In genomic region chr11:134579709-134580634, GRCh38 we compare ENCODE assay signal across 15 cellular contexts.
DNase-seq lines count a peak whose midpoint lies in the region; ATAC-seq and TF ChIP-seq lines count a peak whose summit lies in the region.
"Had no signal": no experiment of that assay in that cellular context is flagged by ENCODE, and none has a peak within 500 bp of the region (broad histone marks: within the 10 kb centered on the region; RNA-seq: fewer than 3 reads in every experiment).

No MANE protein-coding gene starts in this region.

- H3K27ac Mint-ChIP-seq in GM23338 (no peak overlapping the region), neural progenitor cell (peak overlapping the region; percentile 25)
- H3K27ac Mint-ChIP-seq in activated naive CD4-positive, alpha-beta T cell treated with anti-CD3 and anti-CD28 coated beads, Interleukin-2, amount 10 ng/mL, durations not matched to agents 7 days and 5 days: no peak overlapping the region
- no peak overlapping the region for H3K27ac Mint-ChIP-seq in activated naive CD4-positive, alpha-beta T cell treated with anti-CD3 and anti-CD28 coated beads, Interleukin-2, amount 50 U/mL, for 72 hours

- H3K27me3 ChIP-seq in GM23338 (ENCODE audit: insufficient read depth): no peaks in the 10 kb centered on the region
- no peaks in the 10 kb centered on the region for H3K27me3 ChIP-seq in Peyer's patch
- H3K27me3 ChIP-seq in neural progenitor cell: no peaks in the 10 kb centered on the region
- H3K27me3 ChIP-seq: BLaER1 had no signal

- H3K9me3 ChIP-seq in Peyer's patch: no peaks in the 10 kb centered on the region
- no peaks in the 10 kb centered on the region for H3K9me3 ChIP-seq in neural progenitor cell (ENCODE audit: low read depth)
- H3K9me3 ChIP-seq: BLaER1, heart left ventricle had no signal

- TF ChIP-seq POLR2A in Peyer's patch (IDR thresholded peaks at IDR 0.05): no peak

- H3K36me3 ChIP-seq in GM23338 (ENCODE audit: insufficient read depth) (no peaks in the 10 kb centered on the region), Peyer's patch (no peaks in the 10 kb centered on the region), neural progenitor cell (no peaks in the 10 kb centered on the region)
- H3K36me3 ChIP-seq: BLaER1, heart left ventricle had no signal

- no peaks in the 10 kb centered on the region for H3K79me2 ChIP-seq in GM23338 (replicated peaks; ENCODE audit: insufficient read depth)
- H3K79me2 ChIP-seq in neural progenitor cell (ENCODE audit: low read depth): no peaks in the 10 kb centered on the region

- H4K20me1 ChIP-seq in GM23338 (replicated peaks; ENCODE audit: insufficient read depth) (no peaks in the 10 kb centered on the region), neural progenitor cell (ENCODE audit: low read depth) (no peaks in the 10 kb centered on the region)

- H3K4me3 ChIP-seq in GM23338 (no peak overlapping the region), Peyer's patch (no peak overlapping the region), neural progenitor cell (no peak overlapping the region)
- H3K4me3 ChIP-seq: BLaER1, heart left ventricle, smooth muscle cell had no signal

- CTCF ChIA-PET in activated naive CD4-positive, alpha-beta T cell treated with anti-CD3 and anti-CD28 coated beads, Interleukin-2, amount 10 ng/mL, durations not matched to agents 7 days and 5 days (lab: Charles Lee): no interaction called here

- no peaks in the 10 kb centered on the region for H3K4me1 ChIP-seq in GM23338 (ENCODE audit: insufficient read depth)
- H3K4me1 ChIP-seq in Peyer's patch: peaks cover 0 to 11% (median 0%) of the 10 kb centered on the region in 4 donors
- H3K4me1 ChIP-seq in neural progenitor cell: peaks cover 14% of the 10 kb centered on the region

- ATAC-seq in GM23338: peak; percentile 29
- ATAC-seq in activated naive CD4-positive, alpha-beta T cell treated with anti-CD3 and anti-CD28 coated beads, Interleukin-2, amount 50 U/mL, for 72 hours: no peak
- no peak for ATAC-seq in GM21619 (IDR thresholded peaks at IDR 0.05; ENCODE audit: unreplicated experiment)
- ATAC-seq: heart left ventricle had no signal

- H3K9me3 Mint-ChIP-seq in GM23338: no peaks in the 10 kb centered on the region
- peaks cover 2% of the 10 kb centered on the region for H3K9me3 Mint-ChIP-seq in neural progenitor cell
- H3K9me3 Mint-ChIP-seq in activated naive CD4-positive, alpha-beta T cell treated with anti-CD3 and anti-CD28 coated beads, Interleukin-2, amount 10 ng/mL, durations not matched to agents 7 days and 5 days: no peaks in the 10 kb centered on the region
- no peaks in the 10 kb centered on the region for H3K9me3 Mint-ChIP-seq in activated naive CD4-positive, alpha-beta T cell treated with anti-CD3 and anti-CD28 coated beads, Interleukin-2, amount 50 U/mL, for 72 hours

- H3F3A ChIP-seq in GM23338 (replicated peaks; ENCODE audit: low read depth) (no peaks in the 10 kb centered on the region), neural progenitor cell (ENCODE audit: low read depth) (no peaks in the 10 kb centered on the region)

- H3K27me3 Mint-ChIP-seq in GM23338 (ENCODE audit: insufficient read depth, low read depth, poor library complexity) (peaks cover 9% of the 10 kb centered on the region), neural progenitor cell (ENCODE audit: insufficient read depth, low read depth) (peaks cover 17% of the 10 kb centered on the region)
- peaks cover 58% of the 10 kb centered on the region for H3K27me3 Mint-ChIP-seq in activated naive CD4-positive, alpha-beta T cell treated with anti-CD3 and anti-CD28 coated beads, Interleukin-2, amount 10 ng/mL, durations not matched to agents 7 days and 5 days

- no peak overlapping the region for H3K4me3 Mint-ChIP-seq in GM23338
- H3K4me3 Mint-ChIP-seq in neural progenitor cell: no peak overlapping the region
- H3K4me3 Mint-ChIP-seq in activated naive CD4-positive, alpha-beta T cell treated with anti-CD3 and anti-CD28 coated beads, Interleukin-2, amount 10 ng/mL, durations not matched to agents 7 days and 5 days: no peak overlapping the region

- H2AFZ ChIP-seq in GM23338: no peak overlapping the region
- H2AFZ ChIP-seq in neural progenitor cell (replicated peaks): no peak overlapping the region

- no peak overlapping the region for H3K9ac ChIP-seq in neural progenitor cell
- H3K9ac ChIP-seq: BLaER1 had no signal

- H3K9me2 ChIP-seq in GM23338 (ENCODE audit: insufficient read depth): no peaks in the 10 kb centered on the region

- peaks cover 12% of the 10 kb centered on the region for H3K4me1 Mint-ChIP-seq in GM23338
- H3K4me1 Mint-ChIP-seq in neural progenitor cell: peaks cover 56% of the 10 kb centered on the region
- H3K4me1 Mint-ChIP-seq in activated naive CD4-positive, alpha-beta T cell treated with anti-CD3 and anti-CD28 coated beads, Interleukin-2, amount 10 ng/mL, durations not matched to agents 7 days and 5 days: peaks cover 22% of the 10 kb centered on the region

- no peak for TF ChIP-seq CTCF in GM23338 (conservative IDR thresholded peaks at IDR 0.05; ENCODE audit: low read depth in 2 of 2)
- no peak for TF ChIP-seq CTCF in Peyer's patch (IDR thresholded peaks at IDR 0.05)
- no peak for TF ChIP-seq CTCF in neural progenitor cell (IDR thresholded peaks at IDR 0.05)

- H3K27ac ChIP-seq in GM23338 (ENCODE audit: low read depth): no peak overlapping the region
- H3K27ac ChIP-seq in Peyer's patch: no peak overlapping the region
- no peak overlapping the region for H3K27ac ChIP-seq in neural progenitor cell
- H3K27ac ChIP-seq: BLaER1, heart left ventricle had no signal

- no peaks in the 10 kb centered on the region for H3K36me3 Mint-ChIP-seq in GM23338 (ENCODE audit: low read depth)
- no peaks in the 10 kb centered on the region for H3K36me3 Mint-ChIP-seq in neural progenitor cell
- no peaks in the 10 kb centered on the region for H3K36me3 Mint-ChIP-seq in activated naive CD4-positive, alpha-beta T cell treated with anti-CD3 and anti-CD28 coated beads, Interleukin-2, amount 10 ng/mL, durations not matched to agents 7 days and 5 days
- no peaks in the 10 kb centered on the region for H3K36me3 Mint-ChIP-seq in activated naive CD4-positive, alpha-beta T cell treated with anti-CD3 and anti-CD28 coated beads, Interleukin-2, amount 50 U/mL, for 72 hours

- H3K4me2 ChIP-seq in GM23338 (no peak overlapping the region), neural progenitor cell (no peak overlapping the region)
- H3K4me2 ChIP-seq: BLaER1, smooth muscle cell had no signal

- DNase-seq in DMS79 (lab: John Stamatoyannopoulos, UW) (peak; percentile 60), GM23338 (ENCODE audit: low spot score) (no peak), Peyer's patch (peak in 2 of 3 donors; percentile 68 to 72), neural progenitor cell (ENCODE audit: low spot score) (no peak)
- DNase-seq in activated naive CD4-positive, alpha-beta T cell treated with anti-CD3 and anti-CD28 coated beads, Interleukin-2, amount 10 ng/mL, durations not matched to agents 7 days and 5 days: no peak
- no peak for DNase-seq in activated naive CD4-positive, alpha-beta T cell treated with anti-CD3 and anti-CD28 coated beads, Interleukin-2, amount 50 U/mL, for 72 hours (ENCODE audit: low spot score in 2 of 2)
- DNase-seq: activated CD8-positive, alpha-beta memory T cell treated with anti-CD3 and anti-CD28 coated beads for 24 hours; activated effector memory CD4-positive, alpha-beta T cell treated with anti-CD3 and anti-CD28 coated beads, Interleukin-2, amount 50 U/mL, for 16 hours; heart left ventricle; kidney; NCI-H187 treated with DMSO at 0.1 percent for 48 hours; stimulated activated naive CD4-positive, alpha-beta T cell treated with Interleukin-2 at 50 U/mL for 16 hours had no signal

TF ChIP-seq in GM23338, 12 proteins besides CTCF, POLR2A, EP300 and RAD21:
- TF ChIP-seq ZNF331 (CRISPR knock-in tag; IDR thresholded peaks at IDR 0.05; ENCODE audit: low read depth): no peak
- no peak for TF ChIP-seq CREB1 (CRISPR knock-in tag; IDR thresholded peaks at IDR 0.05; ENCODE audit: low read depth)
- no peak for TF ChIP-seq STAT1 (IDR thresholded peaks at IDR 0.05; ENCODE audit: unreplicated experiment)
- no peak for TF ChIP-seq NANOG (IDR thresholded peaks at IDR 0.05; ENCODE audit: borderline replicate concordance)

Comparison
In these comparisons a context has a peak if more than half of its experiments do, and no peak if none do; other contexts are left out.
1. DNase-seq: peak in DMS79 (single experiment) and Peyer's patch (2 of 3); none in GM23338 (single experiment), neural progenitor cell (single experiment), activated naive CD4-positive, alpha-beta T cell treated with anti-CD3 and anti-CD28 coated beads, Interleukin-2, amount 10 ng/mL, durations not matched to agents 7 days and 5 days (single experiment) and activated naive CD4-positive, alpha-beta T cell treated with anti-CD3 and anti-CD28 coated beads, Interleukin-2, amount 50 U/mL, for 72 hours (0 of 2).